17 cellular contexts compared by ENCODE assay signal in the genomic region with DNA sequence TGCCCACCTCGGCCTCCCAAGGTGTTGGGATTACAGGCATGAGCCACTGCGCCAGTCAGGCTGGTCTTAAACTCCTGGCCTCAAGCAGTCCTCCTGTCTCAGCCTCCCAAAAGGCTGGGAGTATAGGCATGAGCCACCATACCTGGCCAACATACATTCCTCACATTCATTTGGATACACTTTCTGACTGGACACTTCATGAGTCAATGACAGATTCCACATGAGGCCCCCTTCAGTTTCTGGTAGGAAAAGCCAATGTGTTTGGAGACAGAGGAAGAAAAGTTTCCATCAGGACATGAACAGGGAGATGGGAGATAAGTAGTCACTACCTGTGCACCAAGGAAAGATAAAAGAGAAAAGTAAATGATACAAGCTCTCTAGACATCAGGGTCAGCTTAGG. TPM values are rescaled to one million over a fixed set of nuclear protein-coding genes. Genes with fewer than 3 reads are reported as not detected.
A peak's percentile ranks its signal among the peaks of the same experiment; 100 is the strongest.
DNase-seq lines count a peak whose midpoint lies in the region; ATAC-seq, FAIRE-seq and TF ChIP-seq lines count a peak whose summit lies in the region.
"Had no signal": no experiment of that assay in that cellular context is flagged by ENCODE, and none has a peak within 500 bp of the region (broad histone marks: within the 10 kb centered on the region; RNA-seq: fewer than 3 reads in every experiment).

No MANE protein-coding gene starts in this region.

- no peak overlapping the region for H3K9ac ChIP-seq in HCT116 (ENCODE audit: low read length)
- H3K9ac ChIP-seq in keratinocyte (ENCODE audit: control insufficient read depth, extremely low read depth, insufficient read depth, low read length): no peak overlapping the region

- CTCF ChIA-PET in A549 (lab: Yijun Ruan, JAX): interaction anchor here (0.6 to 2.2 kb wide), 3 partner anchors 14 to 323 kb away, joined by 3 to 6 read pairs (median 4); no protein-coding TSS in a partner anchor
- CTCF ChIA-PET in HCT116 (lab: Charles Lee): no interaction called here

- TF ChIP-seq RAD21 in A549 (conservative IDR thresholded peaks at IDR 0.05 in 1 of 2, IDR thresholded peaks at IDR 0.05 in 1 of 2) (no peak), HCT116 (IDR thresholded peaks at IDR 0.05; ENCODE audit: low read depth) (no peak)

- H3K36me3 ChIP-seq in HCT116 (ENCODE audit: control insufficient read depth in 1 of 2, insufficient read depth in 2 of 2, low read length in 2 of 2) (no peaks in the 10 kb centered on the region), RWPE2 (ENCODE audit: low read depth) (no peaks in the 10 kb centered on the region), keratinocyte (ENCODE audit: control insufficient read depth in 2 of 2, extremely low read depth in 1 of 2, insufficient read depth in 2 of 2, low read length in 2 of 2) (no peaks in the 10 kb centered on the region), transverse colon (no peaks in the 10 kb centered on the region), left ventricle myocardium inferior (no peaks in the 10 kb centered on the region)

- no peaks in the 10 kb centered on the region for H4K20me1 ChIP-seq in HCT116 (ENCODE audit: insufficient read depth)
- H4K20me1 ChIP-seq in keratinocyte (ENCODE audit: control insufficient read depth, extremely low read depth, insufficient read depth, low read length): no peaks in the 10 kb centered on the region

- FAIRE-seq in A549 (lab: Jason Lieb, UNC) (no peak), keratinocyte (lab: Jason Lieb, UNC) (no peak)
- FAIRE-seq: K562 had no signal

- WGBS in A549 (ENCODE audit: missing lambda C conversion rate): 75% methylated on average over 2 of the region's 2 CpGs
- 81% methylated on average over 2 of the region's 2 CpGs; no CpG with 5 or more reads in 1 of the 2 donors for WGBS in transverse colon (ENCODE audit: low coverage in 1 of 2), 2 donors

- in situ Hi-C loops in transverse colon (cut with MboI; ENCODE audit: low pct_ligation_motif_present in 1 of 4, low pct_unique_long_range_greater_than_20kb in 1 of 4, low sequenced_read_pairs in 3 of 4): no loop called here

- dilution Hi-C loops in keratinocyte (cut with MboI; ENCODE audit: extremely low pct_ligation_motif_present, low sequenced_read_pairs): no loop called here

- POLR2A ChIA-PET in A549 (lab: Yijun Ruan, JAX) (interaction anchor here (1.1 kb wide), 1 partner anchor 48 kb away, joined by 12 read pairs; no protein-coding TSS in a partner anchor), HCT116 (lab: Charles Lee) (no interaction called here)

- BruUV-seq in HCT116 (replicated peaks; lab: Mats Ljungman, UMichigan): no TSS peak

- H3K27ac ChIP-seq in A549 (peak overlapping the region; percentile 61 to 82; a peak in 4 of 6 replicates), HCT116 (ENCODE audit: low read depth, low read length) (no peak overlapping the region), RWPE2 (ENCODE audit: poor library complexity, severe bottlenecking) (peak overlapping the region; percentile 99), keratinocyte (ENCODE audit: control insufficient read depth, insufficient read depth, low read length) (peak overlapping the region; percentile 96), transverse colon (no peak overlapping the region), left ventricle myocardium inferior (replicated peaks) (no peak overlapping the region)

- H3K9me3 ChIP-seq in A549 (no peaks in the 10 kb centered on the region), HCT116 (ENCODE audit: control insufficient read depth in 1 of 2, insufficient read depth in 1 of 2, low read depth in 1 of 2, low read length in 2 of 2) (no peaks in the 10 kb centered on the region), RWPE2 (ENCODE audit: severe bottlenecking) (no peaks in the 10 kb centered on the region), keratinocyte (ENCODE audit: control insufficient read depth, low read depth, low read length) (no peaks in the 10 kb centered on the region), transverse colon (no peaks in the 10 kb centered on the region), left ventricle myocardium inferior (replicated peaks) (no peaks in the 10 kb centered on the region)

- H3K79me2 ChIP-seq in HCT116 (ENCODE audit: insufficient read depth, low read length) (no peaks in the 10 kb centered on the region), keratinocyte (ENCODE audit: control insufficient read depth, insufficient read depth, low read length) (peaks cover under 1% of the 10 kb centered on the region)

- no peak overlapping the region for H3K4me2 ChIP-seq in A549
- H3K4me2 ChIP-seq in HCT116 (ENCODE audit: low read length): peak overlapping the region; percentile 54
- no peak overlapping the region for H3K4me2 ChIP-seq in keratinocyte (ENCODE audit: control insufficient read depth, extremely low read depth, insufficient read depth, low read depth, low read length)

- H2AFZ ChIP-seq in HCT116 (ENCODE audit: low read depth, low read length, poor library complexity, severe bottlenecking): no peak overlapping the region
- H2AFZ ChIP-seq in keratinocyte (ENCODE audit: control insufficient read depth, low read length): no peak overlapping the region

- H3K4me3 ChIP-seq in A549 (no peak overlapping the region), HCT116 (replicated peaks in 1 of 2; ENCODE audit: low read depth in 1 of 2, low read length in 2 of 2) (no peak overlapping the region), RWPE2 (ENCODE audit: severe bottlenecking) (no peak overlapping the region), keratinocyte (ENCODE audit: control insufficient read depth in 2 of 3, extremely low read depth in 1 of 3, insufficient read depth in 2 of 3, low read depth in 1 of 3, low read length in 3 of 3) (no peak overlapping the region), transverse colon (no peak overlapping the region), left ventricle myocardium inferior (no peak overlapping the region)
- H3K4me3 ChIP-seq: K562 had no signal

- TF ChIP-seq EP300 in A549 (IDR thresholded peaks at IDR 0.05) (no peak), transverse colon (IDR thresholded peaks at IDR 0.05; ENCODE audit: low read depth) (no peak)

- DNase-seq in A549 (ENCODE audit: low read depth in 1 of 2, low spot score in 1 of 2) (no peak), HCT116 (ENCODE audit: low read depth, low spot score) (no peak), RWPE2 (ENCODE audit: low spot score) (no peak), keratinocyte (ENCODE audit: low read depth, low spot score) (no peak), NCI-H524 (lab: John Stamatoyannopoulos, UW) (no peak), HT-29 (ENCODE audit: low spot score) (no peak), transverse colon (no peak), left ventricle myocardium inferior (no peak)
- DNase-seq: AML-193, COR-L47, H7, NCI-H1048, NCI-H1436 treated with DMSO at 0.1 percent for 48 hours, NCI-H2081, NCI-H510A treated with DMSO at 0.1 percent for 48 hours, SHP77 treated with DMSO at 0.1 percent for 48 hours had no signal

- intact Hi-C loops in HCT116 (cut with micrococcal nuclease) (no loop called here), transverse colon (cut with DNase I; ENCODE audit: low total_unique reads) (no loop called here), left ventricle myocardium inferior (cut with micrococcal nuclease) (no loop called here)

- peaks cover 41% of the 10 kb centered on the region for H3K4me1 ChIP-seq in A549
- peaks cover 7 to 42% of the 10 kb centered on the region in 2 experiments for H3K4me1 ChIP-seq in HCT116 (ENCODE audit: control insufficient read depth in 1 of 2, insufficient read depth in 2 of 2, low read length in 2 of 2)
- H3K4me1 ChIP-seq in RWPE2 (ENCODE audit: insufficient read depth, poor library complexity, severe bottlenecking): peaks cover 49% of the 10 kb centered on the region
- peaks cover 48% of the 10 kb centered on the region for H3K4me1 ChIP-seq in keratinocyte (ENCODE audit: control insufficient read depth, extremely low read depth, insufficient read depth, low read length)
- H3K4me1 ChIP-seq in transverse colon: peaks cover 5 to 20% (median 10%) of the 10 kb centered on the region in 4 donors
- peaks cover 17% of the 10 kb centered on the region for H3K4me1 ChIP-seq in left ventricle myocardium inferior

- H3K27me3 ChIP-seq in HCT116 (ENCODE audit: insufficient read depth, low read length) (no peaks in the 10 kb centered on the region), RWPE2 (ENCODE audit: insufficient read depth, poor library complexity, severe bottlenecking) (no peaks in the 10 kb centered on the region), keratinocyte (ENCODE audit: control insufficient read depth, extremely low read depth, insufficient read depth, low read length) (no peaks in the 10 kb centered on the region), transverse colon (no peaks in the 10 kb centered on the region), left ventricle myocardium inferior (ENCODE audit: low read depth) (no peaks in the 10 kb centered on the region)

- H3K9me2 ChIP-seq in HCT116 (ENCODE audit: insufficient read depth): no peaks in the 10 kb centered on the region

- no peaks in the 10 kb centered on the region for H3K9me1 ChIP-seq in keratinocyte (ENCODE audit: control insufficient read depth, extremely low read depth, insufficient read depth, low read length)

- TF ChIP-seq CTCF in A549 (IDR thresholded peaks at IDR 0.05): no peak
- no peak for TF ChIP-seq CTCF in HCT116 (IDR thresholded peaks at IDR 0.05 in 2 of 3, conservative IDR thresholded peaks at IDR 0.05 in 1 of 3; ENCODE audit: borderline replicate concordance in 1 of 3, insufficient read depth in 1 of 3, low read depth in 2 of 3, low read length in 2 of 3)
- no peak for TF ChIP-seq CTCF in RWPE2 (IDR thresholded peaks at IDR 0.05; ENCODE audit: poor library complexity, severe bottlenecking)
- no peak for TF ChIP-seq CTCF in keratinocyte (optimal IDR thresholded peaks at IDR 0.05 in 1 of 3, IDR thresholded peaks at IDR 0.05 in 1 of 3, conservative IDR thresholded peaks at IDR 0.05 in 1 of 3; ENCODE audit: extremely low read depth in 1 of 3, insufficient read depth in 2 of 3, low read length in 3 of 3)
- TF ChIP-seq CTCF in transverse colon (IDR thresholded peaks at IDR 0.05): no peak
- no peak for TF ChIP-seq CTCF in left ventricle myocardium inferior (IDR thresholded peaks at IDR 0.05; ENCODE audit: borderline replicate concordance)

- ATAC-seq in A549: no peak
- no peak for ATAC-seq in HCT116
- ATAC-seq in RWPE2 (ENCODE audit: low read depth): no peak
- ATAC-seq: K562 had no signal

- TF ChIP-seq POLR2A in A549 (IDR thresholded peaks at IDR 0.05; ENCODE audit: low read length) (no peak), HCT116 (IDR thresholded peaks at IDR 0.05; ENCODE audit: borderline replicate concordance, extremely low read depth, insufficient read depth, insufficient read length) (no peak), transverse colon (IDR thresholded peaks at IDR 0.05) (no peak)

- RAD21 ChIA-PET in HCT116 (lab: Charles Lee; ENCODE audit: low non-redundant PET in 1 of 2, low total read pairs in 2 of 2, uncharacterized antibody in 2 of 2, unreplicated experiment in 2 of 2): interaction anchor here in 1 of 2 experiments (1.2 kb wide), 1 partner anchor 48 kb away, joined by 3 read pairs; no protein-coding TSS in a partner anchor

RNA-seq across cellular contexts. Expression of a gene that starts 49.4 kb away (rescaled TPM):
- 49.8 and 55.8 TPM in 2 replicates for polyA plus RNA-seq in A549 (2011; rRNA removed)
- polyA plus RNA-seq in A549 (2012; cell fraction: cytosol; rRNA removed): 14.9 and 17.9 TPM in 2 replicates
- polyA plus RNA-seq in A549 (2012; cell fraction: nucleus; rRNA removed): 4.4 and 8.8 TPM in 2 replicates
- 26.4 to 30.0 TPM (median 26.7 TPM) in 3 replicates for polyA plus RNA-seq in A549 (2017; fragmentation: RNase III; extraction: RNeasy Plus Mini Kit Qiagen cat#74134 plus additional on column Dnase treatment)
- polyA minus RNA-seq in A549 (2011; rRNA and poly(A)+ RNA removed): 104 and 106 TPM in 2 replicates
- total RNA-seq in HCT116 (2021; ENCODE audit: unreplicated experiment): 50.0 TPM
- polyA plus RNA-seq in HCT116 (2012): 24.6 and 25.6 TPM in 2 replicates
- polyA plus RNA-seq in keratinocyte: 62.0 to 73.3 TPM (median 68.5 TPM) in 3 replicates
- 10.7 TPM for polyA plus RNA-seq in keratinocyte (2011; ENCODE audit: low read depth)
- polyA plus RNA-seq in keratinocyte (2011; cell fraction: cytosol; rRNA removed): 44.5 and 70.9 TPM in 2 replicates
- 52.7 and 60.1 TPM in 2 replicates for polyA plus RNA-seq in keratinocyte (2011; cell fraction: nucleus; rRNA removed)
- 33.2 and 50.8 TPM in 2 replicates for polyA plus RNA-seq in keratinocyte (2012; ENCODE audit: low replicate concordance)
- 122 to 165 TPM (median 142 TPM) in 3 replicates for polyA minus RNA-seq in keratinocyte
- polyA minus RNA-seq in keratinocyte (2011; cell fraction: cytosol; rRNA and poly(A)+ RNA removed): 90.7 TPM
- polyA minus RNA-seq in keratinocyte (2011; cell fraction: nucleus; rRNA and poly(A)+ RNA removed): 97.9 and 213 TPM in 2 replicates
- 23.3 and 25.2 TPM in 2 replicates for total RNA-seq in HT-29 (2014; rRNA removed; shearing (Covaris generic))
- 10 to 100 TPM; 14.7 to 35.9 (median 24.2) TPM for total RNA-seq in transverse colon
- total RNA-seq in left ventricle myocardium inferior: 42.5 TPM

Comparison
In these comparisons a context has a peak if more than half of its experiments do, and no peak if none do; other contexts are left out.
1. H3K27ac ChIP-seq: peak in A549 (2 of 2), RWPE2 (single experiment) and keratinocyte (single experiment); none in HCT116 (single experiment), transverse colon (0 of 4) and left ventricle myocardium inferior (single experiment).